Comparison of ENCODE assay signal across 20 cellular contexts in genomic region chrX:91331476-91331875, GRCh38.
"Had no signal": no experiment of that assay in that cellular context is flagged by ENCODE, and none has a peak within 500 bp of the region (broad histone marks: within the 10 kb centered on the region; RNA-seq: fewer than 3 reads in every experiment).

No MANE protein-coding gene starts in this region.

- H3K36me3 ChIP-seq: neutrophil, pancreas, sigmoid colon, stomach, thyroid gland, vagina had no signal

- H3K27me3 ChIP-seq: neutrophil, pancreas, sigmoid colon, stomach, thyroid gland, vagina had no signal

- DNase-seq: dorsolateral prefrontal cortex; effector CD4-positive, alpha-beta T cell; hypothalamus; mesenchymal stem cell; mucosa of descending colon; naive B cell; pancreas; right cardiac atrium; sigmoid colon; stimulated activated CD4-positive, alpha-beta T cell treated with anti-CD3 and anti-CD28 coated beads, Interleukin-2, amount 100 ng/mL, for 24 hours; stimulated activated CD4-positive, alpha-beta T cell treated with anti-CD3 and anti-CD28 coated beads, Interleukin-4, amount 100 ng/mL, for 24 hours; stimulated activated naive CD4-positive, alpha-beta T cell treated with Interleukin-2 at 50 U/mL for 16 hours; stomach; thyroid gland; trophoblast cell had no signal

- H3K4me3 ChIP-seq: dorsolateral prefrontal cortex, lung, mucosa of descending colon, pancreas, sigmoid colon, stomach, thyroid gland, vagina had no signal

- FAIRE-seq: frontal cortex, keratinocyte, pancreas had no signal
